ENCODE assay signal across 8 cellular contexts in genomic region chr16:71288890-71289731, GRCh38. TPM values are rescaled to one million over a fixed set of nuclear protein-coding genes. Genes with fewer than 3 reads are reported as not detected.
DNase-seq lines count a peak whose midpoint lies in the region; ATAC-seq and TF ChIP-seq lines count a peak whose summit lies in the region.

Gene CMTR2 (minus strand): TSS chr16:71289402. CDS start chr16:71285920, 3,482 bp downstream.

- 0 to 1% (median 0%) methylated on average over 58 to 60 of the region's 60 CpGs for WGBS in adipose tissue, 3 donors
- 0 to 2% (median 1%) methylated on average over 33 to 60 of the region's 60 CpGs for WGBS in heart left ventricle, 4 donors
- WGBS in upper lobe of left lung, 2 donors: 0 to 1% methylated on average over 8 to 41 of the region's 60 CpGs

- H3K4me3 ChIP-seq in GM12875 (ENCODE audit: low read depth, low read length) (peak within 1 kb of the TSS; percentile 70), heart left ventricle (peak within 1 kb of the TSS; percentile 45 to 93 (median 82)), upper lobe of left lung (peak within 1 kb of the TSS; percentile 68 to 84 (median 78))

- intact Hi-C loops in heart left ventricle (cut with DNase I): no loop called here
- intact Hi-C loops in posterior cingulate gyrus (cut with DNase I): no loop called here

- DNase-seq in NCI-H1436 (lab: John Stamatoyannopoulos, UW): peak; percentile 95
- DNase-seq in T follicular helper cell (ENCODE audit: low read depth): peak; percentile 77
- peak; percentile 93 to 98 (median 97) for DNase-seq in heart left ventricle
- DNase-seq in posterior cingulate gyrus: peak; percentile 91 to 99 (median 94)
- peak; percentile 96 to 99 for DNase-seq in upper lobe of left lung

- H3K4me1 ChIP-seq in heart left ventricle (peaks cover 0 to 22% (median 12%) of the 10 kb centered on the region in 12 donors), upper lobe of left lung (peaks cover 6 to 26% (median 13%) of the 10 kb centered on the region in 4 donors)

- H3K27ac ChIP-seq in adipose tissue (ENCODE audit: low read depth, low read length) (peak within 1 kb of the TSS; percentile 48), heart left ventricle (peak within 1 kb of the TSS; percentile 70 to 94 (median 86)), upper lobe of left lung (peak within 1 kb of the TSS; percentile 93 to 97 (median 95))

- TF ChIP-seq POLR2A in heart left ventricle (IDR thresholded peaks at IDR 0.05) (peak in 1 of 2 donors; percentile 86), upper lobe of left lung (IDR thresholded peaks at IDR 0.05) (peak in 3 of 4 donors; percentile 76 to 92 (median 84))

- H3K36me3 ChIP-seq in heart left ventricle: peaks cover 0 to 33% (median 26%) of the 10 kb centered on the region in 9 donors
- peaks cover 9 to 24% (median 14%) of the 10 kb centered on the region in 4 donors for H3K36me3 ChIP-seq in upper lobe of left lung

- H3K9me3 ChIP-seq in heart left ventricle (peaks cover 0 to 7% (median 0%) of the 10 kb centered on the region in 12 donors), upper lobe of left lung (no peaks in the 10 kb centered on the region)

- TF ChIP-seq CTCF in GM12875 (IDR thresholded peaks at IDR 0.05; ENCODE audit: borderline replicate concordance, insufficient read depth, low read depth, low read length): no peak
- peak in 3 of 12 donors; percentile 22 to 35 (median 28) for TF ChIP-seq CTCF in heart left ventricle (IDR thresholded peaks at IDR 0.05)
- TF ChIP-seq CTCF in upper lobe of left lung (IDR thresholded peaks at IDR 0.05): peak in 1 of 6 experiments; percentile 40

- H3K27me3 ChIP-seq in heart left ventricle (peaks cover 0 to 8% (median under 1%) of the 10 kb centered on the region in 9 donors), upper lobe of left lung (no peaks in the 10 kb centered on the region)

- peak in 1 of 4 donors; percentile 9 for TF ChIP-seq EP300 in upper lobe of left lung (IDR thresholded peaks at IDR 0.05)

- ATAC-seq in HG02798 (IDR thresholded peaks at IDR 0.05; ENCODE audit: poor library complexity, unreplicated experiment): peak; percentile 95
- ATAC-seq in heart left ventricle: peak; percentile 99
- peak; percentile 99 for ATAC-seq in upper lobe of left lung (ENCODE audit: low FRiP score in 2 of 2)

RNA-seq across cellular contexts. Expression of gene CMTR2, which starts in this region (rescaled TPM):
- polyA plus RNA-seq in adipose tissue (1 to 10 TPM; 3.4 to 6.2 (median 4.8) TPM), heart left ventricle (1 to 10 TPM; 2.4 to 6.1 TPM)
- total RNA-seq in heart left ventricle (10 to 100 TPM in 3 of 9 donors, 1 to 10 TPM in 6; 7.8 to 13.4 (median 9.4) TPM), upper lobe of left lung (10 to 100 TPM in 5 of 6 donors, 1 to 10 TPM in 1; 9.3 to 24.5 (median 20.5) TPM)

Comparison
In these comparisons a context has a peak if more than half of its experiments do, and no peak if none do; other contexts are left out.
1. Peak in every context shown above with its lines: DNase-seq, ATAC-seq, H3K4me3 ChIP-seq and H3K27ac ChIP-seq.